In genomic region chr14:94387051-94388026, GRCh38 we compare ENCODE assay signal across 21 cellular contexts. TPM values are rescaled to one million over a fixed set of nuclear protein-coding genes. Genes with fewer than 3 reads are reported as not detected.
DNase-seq lines count a peak whose midpoint lies in the region; ATAC-seq and TF ChIP-seq lines count a peak whose summit lies in the region.
"Had no signal": no experiment of that assay in that cellular context is flagged by ENCODE, and none has a peak within 500 bp of the region (broad histone marks: within the 10 kb centered on the region; RNA-seq: fewer than 3 reads in every experiment).

No MANE protein-coding gene starts in this region.

- H3K9me3 ChIP-seq in sigmoid colon: no peaks in the 10 kb centered on the region
- no peaks in the 10 kb centered on the region for H3K9me3 ChIP-seq in ovary

- 61 to 78% methylated on average over 12 of the region's 12 CpGs for WGBS in sigmoid colon, 2 donors
- WGBS in ovary, 3 donors: 76 to 84% (median 77%) methylated on average over 12 of the region's 12 CpGs

- CTCF ChIA-PET in Calu3 (lab: Charles Lee): interaction anchor here (0.6 kb wide), 1 partner anchor 1138 kb away, joined by 5 read pairs; no protein-coding TSS in a partner anchor

- H3K27ac ChIP-seq in sigmoid colon (no peak overlapping the region), ovary (no peak overlapping the region)

- TF ChIP-seq EP300 in sigmoid colon (IDR thresholded peaks at IDR 0.05): no peak
- TF ChIP-seq EP300 in ovary (IDR thresholded peaks at IDR 0.05): no peak

- TF ChIP-seq CTCF in Calu3 (IDR thresholded peaks at IDR 0.05; ENCODE audit: unreplicated experiment): no peak
- no peak for TF ChIP-seq CTCF in sigmoid colon (IDR thresholded peaks at IDR 0.05)
- no peak for TF ChIP-seq CTCF in ovary (IDR thresholded peaks at IDR 0.05)

- no peak for TF ChIP-seq POLR2A in sigmoid colon (IDR thresholded peaks at IDR 0.05)
- TF ChIP-seq POLR2A in ovary (IDR thresholded peaks at IDR 0.05): no peak

- ATAC-seq in left lobe of liver (no peak), GM19035 (IDR thresholded peaks at IDR 0.05; ENCODE audit: unreplicated experiment) (no peak)

- H3K36me3 Mint-ChIP-seq in Calu3 (ENCODE audit: insufficient read depth, unreplicated experiment): peaks cover 7% of the 10 kb centered on the region
- H3K36me3 Mint-ChIP-seq: activated naive CD4-positive, alpha-beta T cell treated with anti-CD3 and anti-CD28 coated beads, Interleukin-2, amount 10 ng/mL, durations not matched to agents 7 days and 5 days; CD8-positive, alpha-beta memory T cell; mesothelial cell of epicardium had no signal

- peak overlapping the region; percentile 64 for H3K4me3 Mint-ChIP-seq in Calu3 (ENCODE audit: low read depth, unreplicated experiment)
- H3K4me3 Mint-ChIP-seq: activated CD4-positive, alpha-beta memory T cell treated with anti-CD3 and anti-CD28 coated beads, Interleukin-2, amount 10 ng/mL, durations not matched to agents 7 days and 5 days; activated naive CD4-positive, alpha-beta T cell treated with anti-CD3 and anti-CD28 coated beads, Interleukin-2, amount 10 ng/mL, durations not matched to agents 7 days and 5 days; CD8-positive, alpha-beta memory T cell; HFFc6; mesothelial cell of epicardium had no signal

- BruUV-seq in Calu3 (replicated peaks; lab: Mats Ljungman, UMichigan): no TSS peak

- H3K36me3 ChIP-seq in sigmoid colon (no peaks in the 10 kb centered on the region), ovary (no peaks in the 10 kb centered on the region)

- H3K27ac Mint-ChIP-seq in Calu3 (ENCODE audit: unreplicated experiment): peak overlapping the region; percentile 58
- H3K27ac Mint-ChIP-seq: activated CD4-positive, alpha-beta memory T cell treated with anti-CD3 and anti-CD28 coated beads, Interleukin-2, amount 10 ng/mL, durations not matched to agents 7 days and 5 days; activated naive CD4-positive, alpha-beta T cell treated with anti-CD3 and anti-CD28 coated beads, Interleukin-2, amount 10 ng/mL, durations not matched to agents 7 days and 5 days; HFFc6; mesothelial cell of epicardium had no signal

- H3K4me3 ChIP-seq in sigmoid colon: no peak overlapping the region
- H3K4me3 ChIP-seq in ovary: no peak overlapping the region

- intact Hi-C loops in Calu3 (cut with micrococcal nuclease; ENCODE audit: unreplicated experiment) (no loop called here), sigmoid colon (cut with DNase I) (no loop called here), ovary (cut with DNase I) (no loop called here)

- H3K9me3 Mint-ChIP-seq in Calu3 (ENCODE audit: low read depth, unreplicated experiment): no peaks in the 10 kb centered on the region
- H3K9me3 Mint-ChIP-seq: activated CD4-positive, alpha-beta memory T cell treated with anti-CD3 and anti-CD28 coated beads, Interleukin-2, amount 10 ng/mL, durations not matched to agents 7 days and 5 days; activated naive CD4-positive, alpha-beta T cell treated with anti-CD3 and anti-CD28 coated beads, Interleukin-2, amount 10 ng/mL, durations not matched to agents 7 days and 5 days; CD8-positive, alpha-beta memory T cell; mesothelial cell of epicardium had no signal

- H3K4me1 ChIP-seq in sigmoid colon (peaks cover 0 to 6% (median 0%) of the 10 kb centered on the region in 4 donors), ovary (ENCODE audit: insufficient read depth) (peaks cover 5% of the 10 kb centered on the region)

- H3K4me1 Mint-ChIP-seq in Calu3 (ENCODE audit: low read depth, unreplicated experiment): peaks cover 55% of the 10 kb centered on the region

- H3K27me3 ChIP-seq in sigmoid colon: peaks cover 0 to 4% (median 0%) of the 10 kb centered on the region in 3 donors
- no peaks in the 10 kb centered on the region for H3K27me3 ChIP-seq in ovary

- H3K27me3 Mint-ChIP-seq in Calu3 (ENCODE audit: unreplicated experiment): no peaks in the 10 kb centered on the region
- H3K27me3 Mint-ChIP-seq: activated CD4-positive, alpha-beta memory T cell treated with anti-CD3 and anti-CD28 coated beads, Interleukin-2, amount 10 ng/mL, durations not matched to agents 7 days and 5 days; activated naive CD4-positive, alpha-beta T cell treated with anti-CD3 and anti-CD28 coated beads, Interleukin-2, amount 10 ng/mL, durations not matched to agents 7 days and 5 days had no signal

- DNase-seq in Calu3: no peak
- peak; percentile 43 for DNase-seq in amniotic epithelial cell (ENCODE audit: low read depth)
- peak; percentile 62 for DNase-seq in left lobe of liver (ENCODE audit: low spot score)
- DNase-seq in sigmoid colon: peak; percentile 49
- DNase-seq in NCI-H1105 treated with DMSO at 0.1 percent for 48 hours (lab: John Stamatoyannopoulos, UW): no peak
- no peak for DNase-seq in activated gamma-delta T cell treated with Interleukin-2 at 50 U/mL for 16 hours
- no peak for DNase-seq in ovary
- DNase-seq: activated CD4-positive, alpha-beta memory T cell treated with anti-CD3 and anti-CD28 coated beads, Interleukin-2, amount 10 ng/mL, durations not matched to agents 7 days and 5 days; activated naive CD4-positive, alpha-beta T cell treated with anti-CD3 and anti-CD28 coated beads, Interleukin-2, amount 10 ng/mL, durations not matched to agents 7 days and 5 days; activated T-cell treated with anti-CD3 and anti-CD28 coated beads, Interleukin-2, amount 50 U/mL, for 1 hour; CD8-positive, alpha-beta memory T cell; HFFc6; Kasumi-1; NCI-H1436 treated with DMSO at 0.1 percent for 48 hours; T-helper 2 cell had no signal

RNA-seq across cellular contexts. Expression of gene SERPINA1, which starts 1.1 kb away (rescaled TPM):
- total RNA-seq in Calu3 (2022) (167 and 235 TPM in 2 replicates), left lobe of liver (17,840 TPM), sigmoid colon (10 to 100 TPM in 1 of 4 donors, 1 to 10 TPM in 3; 1.9 to 26.6 (median 5.8) TPM), ovary (10 to 100 TPM in 3 of 7 donors, 1 to 10 TPM in 4; 1.2 to 23.9 (median 9.9) TPM)
- polyA plus RNA-seq in sigmoid colon (100 to 1,000 TPM; 103 to 134 (median 103) TPM), ovary (10 to 100 TPM in 1 of 2 donors, 1 to 10 TPM in 1; 1.9 to 25.7 TPM)
- polyA plus RNA-seq: CD8-positive, alpha-beta memory T cell; neural cell had no signal

RNA-seq across cellular contexts. Expression of gene SERPINA2, which starts 20.8 kb away (rescaled TPM):
- total RNA-seq in Calu3 (2022) (not detected in 2 replicates), left lobe of liver (not detected), sigmoid colon (not detected), ovary (not detected)
- polyA plus RNA-seq in sigmoid colon (not detected), ovary (not detected)
- total RNA-seq: activated CD4-positive, alpha-beta memory T cell treated with anti-CD3 and anti-CD28 coated beads, Interleukin-2, amount 10 ng/mL, durations not matched to agents 7 days and 5 days; astrocyte; CD8-positive, alpha-beta memory T cell; chondrocyte; HFFc6; mesothelial cell of epicardium; temporal lobe had no signal
- polyA plus RNA-seq: CD8-positive, alpha-beta memory T cell; neural cell had no signal

Comparison
In these comparisons a context has a peak if more than half of its experiments do, and no peak if none do; other contexts are left out.
1. DNase-seq: peak in amniotic epithelial cell (single experiment), left lobe of liver (single experiment) and sigmoid colon (single experiment); none in Calu3 (single experiment), NCI-H1105 treated with DMSO at 0.1 percent for 48 hours (single experiment), activated gamma-delta T cell treated with Interleukin-2 at 50 U/mL for 16 hours (single experiment) and ovary (0 of 5).
2. RNA of gene SERPINA1, which starts 1.1 kb away (total RNA-seq): 17,840 TPM in left lobe of liver (single experiment); 167 to 235 TPM in Calu3, 1.2 to 23.9 TPM in ovary and 1.9 to 26.6 TPM in sigmoid colon; every median in the first group is over 10 times any median in the second.